ENCODE assay signal across 19 cellular contexts in the genomic region with DNA sequence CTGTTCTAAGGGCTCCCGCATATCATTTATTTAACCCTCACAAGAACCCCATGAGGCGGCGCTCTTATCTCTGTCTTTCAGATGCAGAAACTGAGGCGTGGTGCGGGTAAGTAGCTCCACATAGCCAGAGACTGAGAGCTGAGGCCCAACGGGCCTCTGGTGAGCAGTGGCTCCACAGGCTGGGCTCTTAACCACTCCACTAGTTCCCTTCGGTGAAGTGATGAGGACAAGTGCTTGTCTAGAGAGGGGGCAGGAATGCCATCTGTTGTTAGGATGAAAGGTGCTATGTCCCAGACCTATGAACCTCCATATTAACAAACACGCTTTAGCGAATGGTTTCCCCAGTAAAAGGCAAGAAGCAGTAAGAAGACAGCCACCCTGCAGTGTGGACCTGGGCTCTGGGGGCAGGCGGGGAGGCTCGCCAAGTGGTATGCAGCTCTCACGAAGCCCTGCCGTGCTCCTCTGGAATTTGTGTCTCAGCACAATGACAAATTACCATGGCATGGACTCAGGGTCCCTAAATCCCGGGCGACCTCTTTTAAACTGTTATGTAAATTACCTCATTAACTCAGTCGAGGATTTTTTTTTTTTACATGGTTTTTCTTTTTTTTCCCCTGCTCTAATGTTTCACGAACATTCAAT. TPM values are rescaled to one million over a fixed set of nuclear protein-coding genes. Genes with fewer than 3 reads are reported as not detected.
A peak's percentile ranks its signal among the peaks of the same experiment; 100 is the strongest.
DNase-seq lines count a peak whose midpoint lies in the region; ATAC-seq and TF ChIP-seq lines count a peak whose summit lies in the region.
"Had no signal": no experiment of that assay in that cellular context is flagged by ENCODE, and none has a peak within 500 bp of the region (broad histone marks: within the 10 kb centered on the region; RNA-seq: fewer than 3 reads in every experiment).

No MANE protein-coding gene starts in this region.

- no peak for TF ChIP-seq CTCF in WTC11 (IDR thresholded peaks at IDR 0.05)
- no peak for TF ChIP-seq CTCF in tibial nerve (IDR thresholded peaks at IDR 0.05)

- H3K4me3 Mint-ChIP-seq in WTC11, result no peak overlapping the region; the same call in 1 of the 2 replicates

- H3K36me3 ChIP-seq in HUES6 (ENCODE audit: control insufficient read depth, insufficient read depth, low read length) (peaks cover 17% of the 10 kb centered on the region), iPS-20b (ENCODE audit: insufficient read depth, low read depth, low read length) (no peaks in the 10 kb centered on the region; the same call in 1 of the 2 replicates), tibial nerve (no peaks in the 10 kb centered on the region)
- H3K36me3 ChIP-seq: left ventricle myocardium inferior, SJSA1 had no signal

- no peaks in the 10 kb centered on the region for H3K27me3 ChIP-seq in HUES6 (ENCODE audit: control insufficient read depth, insufficient read depth, low read length)
- H3K27me3 ChIP-seq in iPS-20b (ENCODE audit: insufficient read depth, low read length), result no peaks in the 10 kb centered on the region
- H3K27me3 ChIP-seq in tibial nerve, result peaks cover 0 to 3% of the 10 kb centered on the region in 2 donors
- H3K27me3 ChIP-seq: SJSA1 had no signal

- TF ChIP-seq EP300 in tibial nerve (IDR thresholded peaks at IDR 0.05), result no peak

- ATAC-seq in WTC11, result peak; percentile 86

- peaks cover 28% of the 10 kb centered on the region for H3K4me1 Mint-ChIP-seq in WTC11

- H3K4me3 ChIP-seq in HUES6 (ENCODE audit: low read depth, low read length) (peak overlapping the region; percentile 33; the same call in 1 of the 2 replicates), iPS-20b (ENCODE audit: low read length) (no peak overlapping the region; the same call in 1 of the 2 replicates), tibial nerve (no peak overlapping the region)
- H3K4me3 ChIP-seq: left ventricle myocardium inferior, SJSA1 had no signal

- CTCF ChIA-PET in WTC11 (lab: Charles Lee), result interaction anchor here (0.6 to 1.3 kb wide), 2 partner anchors 23 to 33 kb away, joined by 3 read pairs; no protein-coding TSS in a partner anchor

- peak; percentile 50 for DNase-seq in WTC11 (ENCODE audit: low spot score)
- peak; percentile 23 for DNase-seq in retina
- no peak for DNase-seq in pons (ENCODE audit: low spot score)
- DNase-seq in caudate nucleus (lab: John Stamatoyannopoulos, UW), result no peak
- DNase-seq in tibial nerve (ENCODE audit: low spot score in 2 of 2), result no peak
- DNase-seq: activated CD4-positive, alpha-beta T cell treated with anti-CD3 and anti-CD28 coated beads for 48 hours; activated effector memory CD4-positive, alpha-beta T cell treated with anti-CD3 and anti-CD28 coated beads, Interleukin-2, amount 50 U/mL, for 16 hours; amniotic stem cell; foreskin fibroblast; left ventricle myocardium inferior; NCI-H1048; NCI-H748 treated with DMSO at 0.1 percent for 48 hours; posterior cingulate gyrus; T-helper 9 cell had no signal

- peaks cover 12% of the 10 kb centered on the region for H3K36me3 Mint-ChIP-seq in WTC11

- H3K27ac ChIP-seq in HUES6 (ENCODE audit: low read depth, low read length), result peak overlapping the region; percentile 56
- no peak overlapping the region for H3K27ac ChIP-seq in iPS-20b (ENCODE audit: low read length)
- H3K27ac ChIP-seq in caudate nucleus (ENCODE audit: low read depth, low read length), result no peak overlapping the region
- H3K27ac ChIP-seq in tibial nerve, result no peak overlapping the region
- H3K27ac ChIP-seq: left ventricle myocardium inferior, SJSA1 had no signal

- H3K27me3 Mint-ChIP-seq in WTC11 (ENCODE audit: low read depth), result no peaks in the 10 kb centered on the region

- WGBS in tibial nerve, 2 donors, result 53 to 57% methylated on average over 4 to 17 of the region's 17 CpGs

- H3K27ac Mint-ChIP-seq in WTC11, result peak overlapping the region; percentile 96

- H3K4me1 ChIP-seq in HUES6 (ENCODE audit: control insufficient read depth, insufficient read depth, low read length), result peaks cover 26% of the 10 kb centered on the region
- H3K4me1 ChIP-seq in iPS-20b (ENCODE audit: insufficient read depth, low read length), result peaks cover 14% of the 10 kb centered on the region; the same call in 1 of the 2 replicates
- H3K4me1 ChIP-seq in tibial nerve, result no peaks in the 10 kb centered on the region
- H3K4me1 ChIP-seq: left ventricle myocardium inferior, SJSA1 had no signal

- no peak for TF ChIP-seq POLR2A in tibial nerve (IDR thresholded peaks at IDR 0.05)

- no peaks in the 10 kb centered on the region for H3K9me3 Mint-ChIP-seq in WTC11

- H3K9ac ChIP-seq in HUES6 (ENCODE audit: low read length) (peak overlapping the region; percentile 68), iPS-20b (ENCODE audit: low read depth, low read length) (peak overlapping the region; percentile 27; the same call in 1 of the 2 replicates)

- POLR2A ChIA-PET in WTC11 (lab: Charles Lee), result no interaction called here

- H3K9me3 ChIP-seq in HUES6 (ENCODE audit: control insufficient read depth, insufficient read depth, low read depth, low read length), result 0 out of 2 replicates have a peak, but pooled peaks cover 2% of the 10 kb centered on the region
- no peaks in the 10 kb centered on the region for H3K9me3 ChIP-seq in iPS-20b (ENCODE audit: insufficient read depth, low read depth, low read length)
- H3K9me3 ChIP-seq in tibial nerve, result no peaks in the 10 kb centered on the region
- H3K9me3 ChIP-seq: left ventricle myocardium inferior, SJSA1 had no signal

TF ChIP-seq in WTC11, 78 proteins besides CTCF, POLR2A, EP300 and RAD21:
- peak; percentile 40; the same call in 1 of the 2 replicates for TF ChIP-seq TEAD1 (CRISPR knock-in tag; IDR thresholded peaks at IDR 0.05)
- no peak for TF ChIP-seq NFATC4 (CRISPR knock-in tag; IDR thresholded peaks at IDR 0.05)

RNA-seq across cellular contexts. Expression of a gene that starts 20.9 kb away (rescaled TPM):
- total RNA-seq in WTC11 (2021) (not detected in 3 replicates), tibial nerve (not detected)
- total RNA-seq: chondrocyte, left ventricle myocardium inferior, SJSA1, urinary bladder had no signal

Comparison
In these comparisons a context has a peak if more than half of its experiments do, and no peak if none do; other contexts are left out.
1. DNase-seq: peak in WTC11 (single experiment) and retina (single experiment); none in pons (single experiment), caudate nucleus (0 of 61) and tibial nerve (0 of 2).